Comparison of ENCODE assay signal across 8 cellular contexts in the genomic region with DNA sequence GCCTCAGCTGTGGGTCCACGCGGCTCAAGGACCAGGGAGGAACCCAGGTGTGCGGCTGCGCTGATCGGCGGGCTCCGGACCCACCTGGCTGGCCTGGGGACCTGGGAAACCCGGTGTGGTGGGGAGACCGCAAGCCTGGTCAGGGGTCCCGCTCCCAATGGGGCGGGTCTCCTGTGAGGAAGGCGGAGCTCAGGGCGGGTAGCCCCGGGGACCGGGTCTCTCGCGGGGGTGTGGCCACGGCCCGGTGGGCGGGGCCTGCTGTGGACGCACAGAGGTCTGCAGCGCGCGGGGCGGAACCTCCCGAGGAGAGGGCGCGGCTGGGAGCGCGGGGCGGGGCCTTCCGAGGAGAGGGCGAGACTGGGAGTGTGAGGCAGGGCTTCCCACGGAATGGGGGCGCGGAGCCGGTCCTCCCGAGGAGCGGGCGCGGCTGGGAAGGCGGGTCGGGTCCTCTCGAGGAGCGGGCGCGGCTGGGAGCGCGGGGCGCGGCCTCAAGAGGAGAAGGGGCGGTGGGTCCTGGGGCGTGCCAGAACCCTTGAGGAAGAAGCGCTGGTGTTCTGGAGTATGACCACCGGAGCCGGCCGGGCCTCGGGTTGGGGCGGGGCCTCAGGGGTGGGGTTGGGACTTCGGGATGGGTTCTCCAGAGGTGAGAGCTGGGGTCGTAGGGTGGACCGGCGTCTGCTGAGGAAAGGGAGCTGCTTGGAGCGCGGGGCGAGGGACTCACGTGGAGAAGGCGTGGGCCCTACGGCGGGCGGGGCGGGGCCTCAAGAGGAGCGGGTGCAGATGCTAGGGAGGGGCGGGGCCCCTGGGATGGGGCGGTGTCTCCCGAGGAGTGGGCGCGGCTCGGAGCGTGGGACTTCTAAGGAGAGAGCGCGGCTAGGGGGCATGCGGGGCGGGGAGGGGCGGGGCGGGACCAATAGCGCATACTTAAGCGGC. TPM values are rescaled to one million over a fixed set of nuclear protein-coding genes. Genes with fewer than 3 reads are reported as not detected.
DNase-seq lines count a peak whose midpoint lies in the region; ATAC-seq and TF ChIP-seq lines count a peak whose summit lies in the region.

No MANE protein-coding gene starts in this region.

- CTCF ChIA-PET in MCF 10A (lab: Yijun Ruan, JAX) = no interaction called here

- H3K4me1 Mint-ChIP-seq in MCF 10A (ENCODE audit: insufficient read depth, unreplicated experiment) = peaks cover 5% of the 10 kb centered on the region

- BruUV-seq in MCF 10A (replicated peaks; lab: Mats Ljungman, UMichigan) = no TSS peak

- TF ChIP-seq CTCF in HFF-Myc (IDR thresholded peaks at IDR 0.05; ENCODE audit: low read depth, low read length, missing control alignments) = no peak
- no peak for TF ChIP-seq CTCF in VCaP (conservative IDR thresholded peaks at IDR 0.05)
- TF ChIP-seq CTCF in MCF 10A (IDR thresholded peaks at IDR 0.05; ENCODE audit: unreplicated experiment) = no peak

- no peak for ATAC-seq in HG02571 (IDR thresholded peaks at IDR 0.05; ENCODE audit: unreplicated experiment)

- H3K9me3 Mint-ChIP-seq in MCF 10A (ENCODE audit: unreplicated experiment) = no peaks in the 10 kb centered on the region

- H3K4me3 ChIP-seq in HFF-Myc (replicated peaks; ENCODE audit: low read depth, low read length) = peak overlapping the region; percentile 43

- H3K27ac ChIP-seq in VCaP = peak overlapping the region; percentile 43

- POLR2A ChIA-PET in MCF 10A (lab: Yijun Ruan, JAX) = no interaction called here

- H3K27ac Mint-ChIP-seq in MCF 10A (ENCODE audit: low read depth, unreplicated experiment) = no peak overlapping the region

- peaks cover 27% of the 10 kb centered on the region for H3K27me3 Mint-ChIP-seq in MCF 10A (ENCODE audit: insufficient read depth, unreplicated experiment)

- peak overlapping the region; percentile 76 for H3K4me3 Mint-ChIP-seq in MCF 10A (ENCODE audit: unreplicated experiment)

- intact Hi-C loops in MCF 10A (cut with micrococcal nuclease) = no loop called here

- peak; percentile 92 for DNase-seq in D341Med (ENCODE audit: low spot score)
- DNase-seq in HFF-Myc (ENCODE audit: extremely low read depth, low read depth) = no peak
- peak; percentile 49 for DNase-seq in NCI-H2029 treated with DMSO at 0.1 percent for 48 hours (lab: John Stamatoyannopoulos, UW)
- DNase-seq in MCF 10A (ENCODE audit: unreplicated experiment) = peak; percentile 74
- DNase-seq in iPS-NIHi7 (ENCODE audit: extremely low spot score) = peak; percentile 91
- peak; percentile 13 for DNase-seq in smooth muscle cell of the brain vasculature (ENCODE audit: low read depth, low spot score)

- peaks cover 7% of the 10 kb centered on the region for H3K36me3 Mint-ChIP-seq in MCF 10A (ENCODE audit: insufficient read depth, unreplicated experiment)

RNA-seq across cellular contexts. Expression of gene DGCR6L, which starts 20.8 kb away (rescaled TPM):
- total RNA-seq in MCF 10A (2022) = 33.3 and 36.4 TPM in 2 replicates

RNA-seq across cellular contexts. Expression of gene RTN4R, which starts 31.0 kb away (rescaled TPM):
- 2.7 and 3.7 TPM in 2 replicates for total RNA-seq in MCF 10A (2022)
